ENCODE assay signal across 17 cellular contexts in genomic region chr17:82005701-82006348, GRCh38.
"Had no signal": no experiment of that assay in that cellular context is flagged by ENCODE, and none has a peak within 500 bp of the region (broad histone marks: within the 10 kb centered on the region; RNA-seq: fewer than 3 reads in every experiment).

No MANE protein-coding gene starts in this region.

- H3K27me3 Mint-ChIP-seq: naive B cell; stimulated activated memory B cell treated with anti-CD40 and anti-IgM and Interleukin-4, amounts not matched to agents 10 μg/mL and 1 μg/mL and 100 μg/mL, for 72 hours; T-cell had no signal

- H3K4me3 ChIP-seq: cardiac muscle cell, gastroesophageal sphincter, suprapubic skin, upper lobe of right lung had no signal

- H3K9me3 Mint-ChIP-seq: endodermal cell; naive B cell; stimulated activated memory B cell treated with anti-CD40 and anti-IgM and Interleukin-4, amounts not matched to agents 10 μg/mL and 1 μg/mL and 100 μg/mL, for 72 hours; T-cell had no signal

- H3K4me1 Mint-ChIP-seq: endodermal cell; naive B cell; stimulated activated memory B cell treated with anti-CD40 and anti-IgM and Interleukin-4, amounts not matched to agents 10 μg/mL and 1 μg/mL and 100 μg/mL, for 72 hours; T-cell had no signal

- H3K36me3 ChIP-seq: cardiac muscle cell, upper lobe of right lung had no signal

- H3K27me3 ChIP-seq: cardiac muscle cell, gastroesophageal sphincter, suprapubic skin, upper lobe of right lung had no signal

- ATAC-seq: gastroesophageal sphincter; left colon; stimulated activated memory B cell treated with anti-CD40 and anti-IgM and Interleukin-4, amounts not matched to agents 10 μg/mL and 1 μg/mL and 100 μg/mL, for 72 hours; T-cell; upper lobe of right lung had no signal

- H3K4me1 ChIP-seq: upper lobe of right lung had no signal

- DNase-seq: activated CD4-positive, alpha-beta T cell treated with anti-CD3 and anti-CD28 coated beads, Interleukin-2, amount 50 U/mL, for 48 hours; activated CD4-positive, CD25-positive, alpha-beta regulatory T cell treated with anti-CD3 and anti-CD28 coated beads, Interleukin-2, amount 50 U/mL, for 72 hours; activated naive CD4-positive, alpha-beta T cell treated with anti-CD3 and anti-CD28 coated beads, Interleukin-2, amount 50 U/mL, for 16 hours; activated T-cell treated with anti-CD3 and anti-CD28 coated beads, Interleukin-2, amount 50 U/mL, for 1 hour; endodermal cell; erythroblast; left colon; mammary epithelial cell; naive B cell; stimulated activated CD4-positive, alpha-beta T cell treated with anti-CD3 and anti-CD28 coated beads, Interleukin-2, amount 100 ng/mL, for 48 hours; T-cell; T-helper 9 cell; upper lobe of right lung had no signal

- H3K27ac ChIP-seq: cardiac muscle cell, gastroesophageal sphincter, suprapubic skin, upper lobe of right lung had no signal

- H3K4me3 Mint-ChIP-seq: endodermal cell; stimulated activated memory B cell treated with anti-CD40 and anti-IgM and Interleukin-4, amounts not matched to agents 10 μg/mL and 1 μg/mL and 100 μg/mL, for 72 hours; T-cell had no signal

- H3K9me3 ChIP-seq: gastroesophageal sphincter, suprapubic skin, upper lobe of right lung had no signal

- H3K36me3 Mint-ChIP-seq: naive B cell, T-cell had no signal

- H3K27ac Mint-ChIP-seq: endodermal cell; naive B cell; stimulated activated memory B cell treated with anti-CD40 and anti-IgM and Interleukin-4, amounts not matched to agents 10 μg/mL and 1 μg/mL and 100 μg/mL, for 72 hours; T-cell had no signal
